Comparison of ENCODE assay signal across 7 cellular contexts in the genomic region with DNA sequence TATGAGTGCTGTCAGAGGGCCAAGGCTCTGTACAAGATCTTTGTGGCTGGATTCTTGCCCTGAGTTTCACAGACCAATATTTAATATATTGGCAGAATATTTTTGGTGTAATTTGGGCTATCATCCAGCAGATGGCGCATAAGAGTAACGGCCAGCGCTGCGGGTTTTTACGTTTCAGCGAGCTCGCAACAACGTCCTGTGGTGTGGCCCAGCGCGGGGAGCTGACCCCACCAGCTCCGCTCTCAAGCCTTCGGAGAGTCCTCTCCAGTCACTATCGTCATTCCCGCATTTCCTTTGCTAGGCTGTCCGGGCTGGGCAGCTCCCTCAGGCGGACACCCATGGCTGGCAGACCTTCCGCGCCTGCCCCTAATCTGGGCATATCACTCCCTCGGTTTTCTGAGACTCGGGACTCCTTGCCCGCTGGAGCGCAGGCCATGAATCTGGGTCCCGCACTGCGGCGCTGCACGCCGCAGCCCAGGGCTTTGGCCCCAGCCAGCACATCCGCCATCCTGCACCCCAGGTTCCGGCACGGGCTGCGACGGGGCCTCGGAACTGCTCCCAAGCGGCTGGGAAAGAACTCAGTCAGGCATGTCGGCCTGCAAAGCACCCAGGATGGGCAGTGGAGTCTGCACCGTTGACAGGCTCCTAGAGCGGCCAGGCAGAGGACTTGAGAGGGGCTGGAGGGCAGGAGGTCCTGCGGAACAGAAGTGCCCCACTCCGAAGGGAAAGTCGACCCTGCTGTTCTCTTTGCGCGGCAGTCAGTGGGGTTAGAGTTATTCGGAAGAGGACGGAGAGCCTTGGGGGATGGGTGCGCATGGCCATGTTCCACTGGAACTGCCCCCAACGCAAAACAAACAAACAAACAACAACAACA. TPM values are rescaled to one million over a fixed set of nuclear protein-coding genes. Genes with fewer than 3 reads are reported as not detected.
DNase-seq lines count a peak whose midpoint lies in the region; ATAC-seq, FAIRE-seq and TF ChIP-seq lines count a peak whose summit lies in the region.

No MANE protein-coding gene starts in this region.

- H3K9me3 Mint-ChIP-seq in neural crest cell: peaks cover 6% of the 10 kb centered on the region
- H3K9me3 Mint-ChIP-seq in stimulated activated naive CD8-positive, alpha-beta T cell treated with anti-CD3 and anti-CD28 coated beads, Interleukin-15, amount 100 ng/mL, for 72 hours: no peaks in the 10 kb centered on the region

- peak; percentile 69 for ATAC-seq in GM18498 (IDR thresholded peaks at IDR 0.05; ENCODE audit: unreplicated experiment)
- peak; percentile 90 for ATAC-seq in stimulated activated naive CD8-positive, alpha-beta T cell treated with anti-CD3 and anti-CD28 coated beads, Interleukin-15, amount 100 ng/mL, for 72 hours

- DNase-seq in HT1080 (ENCODE audit: low read depth) (peak; percentile 20), SHP77 (lab: John Stamatoyannopoulos, UW) (peak; percentile 19 to 37), activated gamma-delta T cell (lab: John Stamatoyannopoulos, UW) (peak; percentile 17), frontal cortex (ENCODE audit: low spot score in 2 of 2) (peak; percentile 40 to 67), neural crest cell (ENCODE audit: low read depth, low spot score) (peak; percentile 66)
- DNase-seq in stimulated activated naive CD8-positive, alpha-beta T cell treated with anti-CD3 and anti-CD28 coated beads, Interleukin-15, amount 100 ng/mL, for 72 hours: peak; percentile 60 to 74

- peaks cover 14% of the 10 kb centered on the region for H3K4me1 Mint-ChIP-seq in neural crest cell
- H3K4me1 Mint-ChIP-seq in stimulated activated naive CD8-positive, alpha-beta T cell treated with anti-CD3 and anti-CD28 coated beads, Interleukin-15, amount 100 ng/mL, for 72 hours: peaks cover 9% of the 10 kb centered on the region

- H3K27ac Mint-ChIP-seq in neural crest cell (ENCODE audit: unreplicated experiment): peak overlapping the region; percentile 87
- peak overlapping the region; percentile 69 to 79 for H3K27ac Mint-ChIP-seq in stimulated activated naive CD8-positive, alpha-beta T cell treated with anti-CD3 and anti-CD28 coated beads, Interleukin-15, amount 100 ng/mL, for 72 hours

- TF ChIP-seq CTCF in neural crest cell (conservative IDR thresholded peaks at IDR 0.05): peak; percentile 98

- FAIRE-seq in frontal cortex (lab: Jason Lieb, UNC): no peak

- peaks cover 2% of the 10 kb centered on the region for H3K36me3 Mint-ChIP-seq in neural crest cell (ENCODE audit: low read depth)

- peak overlapping the region; percentile 92 for H3K4me3 Mint-ChIP-seq in neural crest cell
- H3K4me3 Mint-ChIP-seq in stimulated activated naive CD8-positive, alpha-beta T cell treated with anti-CD3 and anti-CD28 coated beads, Interleukin-15, amount 100 ng/mL, for 72 hours: peak overlapping the region; percentile 94 to 97

- H3K27me3 Mint-ChIP-seq in neural crest cell (ENCODE audit: low read depth): no peaks in the 10 kb centered on the region
- H3K27me3 Mint-ChIP-seq in stimulated activated naive CD8-positive, alpha-beta T cell treated with anti-CD3 and anti-CD28 coated beads, Interleukin-15, amount 100 ng/mL, for 72 hours: peaks cover 11% of the 10 kb centered on the region

RNA-seq across cellular contexts. Expression of a gene that starts 18.4 kb away (rescaled TPM):
- not detected in 2 replicates for total RNA-seq in HT1080 (2014; rRNA removed; shearing (Covaris generic))
- 0.23 TPM in 1 of 2 replicates, not detected in the other for polyA plus RNA-seq in HT1080 (2015; cell fraction: cytosol; rRNA removed)
- 0.10 and 0.24 TPM in 2 replicates for polyA plus RNA-seq in HT1080 (2015; cell fraction: nucleus; rRNA removed)
- total RNA-seq in frontal cortex: 4.1 TPM
- total RNA-seq in neural crest cell: not detected in 2 replicates

RNA-seq across cellular contexts. Expression of a gene that starts 23.5 kb away (rescaled TPM):
- total RNA-seq in HT1080 (2014; rRNA removed; shearing (Covaris generic)): not detected in 2 replicates
- not detected in 2 replicates for polyA plus RNA-seq in HT1080 (2015; cell fraction: cytosol; rRNA removed)
- polyA plus RNA-seq in HT1080 (2015; cell fraction: nucleus; rRNA removed): not detected in 2 replicates
- 2.0 TPM for total RNA-seq in frontal cortex
- total RNA-seq in neural crest cell: not detected in 2 replicates

RNA-seq across cellular contexts. Expression of a gene that starts 25.3 kb away (rescaled TPM):
- total RNA-seq in HT1080 (2014; rRNA removed; shearing (Covaris generic)): 0.07 TPM in 1 of 2 replicates, not detected in the other
- 0.02 TPM in 1 of 2 replicates, not detected in the other for polyA plus RNA-seq in HT1080 (2015; cell fraction: cytosol; rRNA removed)
- not detected in 2 replicates for polyA plus RNA-seq in HT1080 (2015; cell fraction: nucleus; rRNA removed)
- total RNA-seq in frontal cortex (not detected), neural crest cell (not detected in 2 replicates)

RNA-seq across cellular contexts. Expression of a gene that starts 54.7 kb away (rescaled TPM):
- total RNA-seq in HT1080 (2014; rRNA removed; shearing (Covaris generic)): not detected in 2 replicates
- not detected in 2 replicates for polyA plus RNA-seq in HT1080 (2015; cell fraction: cytosol; rRNA removed)
- 0.07 TPM in 1 of 2 replicates, not detected in the other for polyA plus RNA-seq in HT1080 (2015; cell fraction: nucleus; rRNA removed)
- total RNA-seq in frontal cortex (0.41 TPM), neural crest cell (not detected in 2 replicates)

RNA-seq across cellular contexts. Expression of a gene that starts 59.2 kb away (rescaled TPM):
- 2.3 and 3.9 TPM in 2 replicates for total RNA-seq in HT1080 (2014; rRNA removed; shearing (Covaris generic))
- polyA plus RNA-seq in HT1080 (2015; cell fraction: cytosol; rRNA removed): 18.9 and 19.0 TPM in 2 replicates
- polyA plus RNA-seq in HT1080 (2015; cell fraction: nucleus; rRNA removed): 18.6 and 21.0 TPM in 2 replicates
- total RNA-seq in frontal cortex (44.8 TPM), neural crest cell (16.0 and 17.4 TPM in 2 replicates)

Comparison
In these comparisons a context has a peak if more than half of its experiments do, and no peak if none do; other contexts are left out.
1. Peak in every context shown above with its lines: DNase-seq and ATAC-seq.
2. DNase-seq: peak in every context shown above with its lines; median percentile 67 in stimulated activated naive CD8-positive, alpha-beta T cell treated with anti-CD3 and anti-CD28 coated beads, Interleukin-15, amount 100 ng/mL, for 72 hours; 66 in neural crest cell; 54 in frontal cortex; 28 in SHP77; 20 in HT1080; 17 in activated gamma-delta T cell.